Comparison of ENCODE assay signal across 9 cellular contexts in the genomic region with DNA sequence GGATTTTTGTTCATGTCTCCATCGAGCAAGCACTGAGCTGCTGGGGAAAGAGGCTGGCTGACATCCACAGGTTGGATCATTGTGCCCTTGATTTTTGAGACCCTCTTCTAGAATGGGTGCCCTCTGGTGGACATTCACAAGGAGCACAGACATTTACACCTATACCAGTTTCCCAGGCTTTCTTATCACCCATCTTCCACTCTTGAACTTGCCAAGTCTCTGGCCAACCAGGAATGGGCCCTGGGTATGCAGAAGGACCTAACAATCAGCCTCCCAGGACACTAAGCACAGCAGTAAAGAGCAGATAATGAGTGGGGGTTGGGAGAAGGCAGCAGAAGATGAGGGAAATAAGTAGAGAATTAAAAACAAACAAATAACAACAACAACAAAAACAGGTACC. TPM values are rescaled to one million over a fixed set of nuclear protein-coding genes. Genes with fewer than 3 reads are reported as not detected.
DNase-seq lines count a peak whose midpoint lies in the region; ATAC-seq and TF ChIP-seq lines count a peak whose summit lies in the region.
"Had no signal": no experiment of that assay in that cellular context is flagged by ENCODE, and none has a peak within 500 bp of the region (broad histone marks: within the 10 kb centered on the region; RNA-seq: fewer than 3 reads in every experiment).

No MANE protein-coding gene starts in this region.

- no peaks in the 10 kb centered on the region for H3K27me3 Mint-ChIP-seq in WTC11 (ENCODE audit: low read depth)

- DNase-seq in ELR (ENCODE audit: low read depth) (peak; percentile 81), NCI-H2196 (lab: John Stamatoyannopoulos, UW; ENCODE audit: unreplicated experiment) (peak; percentile 74), WTC11 (ENCODE audit: low spot score) (peak; percentile 34), dedifferentiated amniotic fluid mesenchymal stem cell (ENCODE audit: extremely low spot score) (peak; percentile 64), lung microvascular endothelial cell (ENCODE audit: low read depth in 2 of 2) (peak; percentile 83 to 84)
- DNase-seq in stimulated activated naive CD4-positive, alpha-beta T cell treated with Interleukin-2 at 50 U/mL for 16 hours (lab: John Stamatoyannopoulos, UW), result peak; percentile 28

- no peaks in the 10 kb centered on the region for H3K36me3 Mint-ChIP-seq in WTC11
- H3K36me3 Mint-ChIP-seq: activated naive CD8-positive, alpha-beta T cell had no signal

- CTCF ChIA-PET in WTC11 (lab: Charles Lee), result interaction anchor here (0.6 to 1.5 kb wide), 12 partner anchors 21 to 398 kb away, joined by 3 to 12 read pairs (median 4); partner anchors contain the start of genes KCTD14 and NDUFC2

- H3K4me1 Mint-ChIP-seq in WTC11, result peaks cover 11% of the 10 kb centered on the region

- H3K27ac Mint-ChIP-seq in WTC11, result no peak overlapping the region
- H3K27ac Mint-ChIP-seq: activated naive CD8-positive, alpha-beta T cell had no signal

- POLR2A ChIA-PET in WTC11 (lab: Charles Lee), result no interaction called here

- H3K4me3 Mint-ChIP-seq in WTC11, result no peak overlapping the region
- H3K4me3 Mint-ChIP-seq: activated naive CD8-positive, alpha-beta T cell had no signal

- H3K9me3 Mint-ChIP-seq in WTC11, result no peaks in the 10 kb centered on the region

- ATAC-seq in HG02798 (IDR thresholded peaks at IDR 0.05; ENCODE audit: poor library complexity, unreplicated experiment) (peak; percentile 63), WTC11 (peak; percentile 97), GM18873 (IDR thresholded peaks at IDR 0.05; ENCODE audit: low FRiP score, unreplicated experiment) (no peak)

- peak; percentile 61 for TF ChIP-seq CTCF in WTC11 (IDR thresholded peaks at IDR 0.05)

TF ChIP-seq in WTC11, 78 proteins besides CTCF, POLR2A, EP300 and RAD21 (continues in another document):
- TF ChIP-seq TEAD4 (CRISPR knock-in tag; IDR thresholded peaks at IDR 0.05) (no peak), JUN (CRISPR knock-in tag; IDR thresholded peaks at IDR 0.05) (no peak), ZNF281 (CRISPR knock-in tag; IDR thresholded peaks at IDR 0.05) (no peak), SP1 (CRISPR knock-in tag; conservative IDR thresholded peaks at IDR 0.05) (no peak), MLX (CRISPR knock-in tag; IDR thresholded peaks at IDR 0.05) (no peak), PRDM15 (CRISPR knock-in tag; IDR thresholded peaks at IDR 0.05) (no peak), CREM (CRISPR knock-in tag; IDR thresholded peaks at IDR 0.05) (no peak), AFF4 (CRISPR knock-in tag; IDR thresholded peaks at IDR 0.05; ENCODE audit: borderline replicate concordance) (no peak)
- TF ChIP-seq, protein P1, sequence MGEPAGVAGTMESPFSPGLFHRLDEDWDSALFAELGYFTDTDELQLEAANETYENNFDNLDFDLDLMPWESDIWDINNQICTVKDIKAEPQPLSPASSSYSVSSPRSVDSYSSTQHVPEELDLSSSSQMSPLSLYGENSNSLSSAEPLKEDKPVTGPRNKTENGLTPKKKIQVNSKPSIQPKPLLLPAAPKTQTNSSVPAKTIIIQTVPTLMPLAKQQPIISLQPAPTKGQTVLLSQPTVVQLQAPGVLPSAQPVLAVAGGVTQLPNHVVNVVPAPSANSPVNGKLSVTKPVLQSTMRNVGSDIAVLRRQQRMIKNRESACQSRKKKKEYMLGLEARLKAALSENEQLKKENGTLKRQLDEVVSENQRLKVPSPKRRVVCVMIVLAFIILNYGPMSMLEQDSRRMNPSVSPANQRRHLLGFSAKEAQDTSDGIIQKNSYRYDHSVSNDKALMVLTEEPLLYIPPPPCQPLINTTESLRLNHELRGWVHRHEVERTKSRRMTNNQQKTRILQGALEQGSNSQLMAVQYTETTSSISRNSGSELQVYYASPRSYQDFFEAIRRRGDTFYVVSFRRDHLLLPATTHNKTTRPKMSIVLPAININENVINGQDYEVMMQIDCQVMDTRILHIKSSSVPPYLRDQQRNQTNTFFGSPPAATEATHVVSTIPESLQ (CRISPR knock-in tag; IDR thresholded peaks at IDR 0.05), result no peak

RNA-seq across cellular contexts. Expression of gene INTS4, which starts 5.7 kb away (rescaled TPM):
- total RNA-seq in WTC11 (2021) (34.2 to 37.9 TPM (median 34.2 TPM) in 3 replicates), lung microvascular endothelial cell (21.8 and 26.4 TPM in 2 replicates)

RNA-seq across cellular contexts. Expression of gene KCTD14, which starts 22.9 kb away (rescaled TPM):
- total RNA-seq in WTC11 (2021) (12.6 to 15.7 TPM (median 14.8 TPM) in 3 replicates), lung microvascular endothelial cell (0.22 TPM in 1 of 2 replicates, not detected in the other)

Comparison
In these comparisons a context has a peak if more than half of its experiments do, and no peak if none do; other contexts are left out.
1. DNase-seq: peak in every context shown above with its lines; median percentile 84 in lung microvascular endothelial cell; 81 in ELR; 74 in NCI-H2196; 64 in dedifferentiated amniotic fluid mesenchymal stem cell; 34 in WTC11; 28 in stimulated activated naive CD4-positive, alpha-beta T cell treated with Interleukin-2 at 50 U/mL for 16 hours.
2. RNA of gene KCTD14, which starts 22.9 kb away (total RNA-seq): 12.6 to 15.7 TPM in WTC11; 0.22 TPM in lung microvascular endothelial cell; every median in the first group is over 10 times any median in the second.